8 cellular contexts compared by ENCODE assay signal in the genomic region with DNA sequence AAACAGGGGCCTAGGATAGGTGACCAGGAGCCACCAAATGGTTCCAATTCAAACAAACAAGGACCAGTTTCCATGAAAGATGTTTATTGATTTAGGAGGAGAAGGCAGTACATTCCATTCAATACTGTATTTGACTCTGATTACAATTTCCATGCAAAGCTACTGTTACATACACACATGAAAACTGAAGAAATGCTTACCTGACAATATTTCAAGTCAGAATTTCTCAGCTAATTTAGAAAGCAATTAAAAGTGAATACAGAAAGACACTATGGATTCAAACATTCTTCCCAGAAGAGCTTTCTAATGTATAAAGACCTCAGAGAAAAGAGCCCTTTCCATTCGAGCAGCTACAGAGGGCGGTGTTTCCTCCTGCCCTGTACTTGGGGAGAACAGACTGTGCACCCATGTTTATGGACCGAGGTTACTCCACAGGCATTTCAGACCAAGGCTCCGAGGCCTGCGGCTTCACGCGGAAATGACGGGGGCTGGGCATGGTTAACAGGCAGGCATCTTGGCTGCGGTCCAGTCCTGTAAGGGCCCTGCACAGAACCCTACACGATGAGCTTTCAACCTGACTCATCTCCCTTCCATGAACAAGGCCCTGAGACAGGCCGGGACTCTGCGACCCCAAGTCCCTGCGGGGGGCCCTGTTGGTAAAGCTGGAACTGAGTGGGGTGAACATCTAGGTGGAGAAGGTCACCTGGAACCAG. TPM values are rescaled to one million over a fixed set of nuclear protein-coding genes. Genes with fewer than 3 reads are reported as not detected.
A peak's percentile ranks its signal among the peaks of the same experiment; 100 is the strongest.
DNase-seq lines count a peak whose midpoint lies in the region; ATAC-seq and TF ChIP-seq lines count a peak whose summit lies in the region.

No MANE protein-coding gene starts in this region.

- H3K27me3 ChIP-seq in left lung = no peaks in the 10 kb centered on the region
- no peaks in the 10 kb centered on the region for H3K27me3 ChIP-seq in esophagus squamous epithelium
- no peaks in the 10 kb centered on the region for H3K27me3 ChIP-seq in WERI-Rb-1 (ENCODE audit: insufficient read depth, low read depth, severe bottlenecking)

- H3K36me3 Mint-ChIP-seq in activated naive CD8-positive, alpha-beta T cell treated with anti-CD3 and anti-CD28 coated beads for 36 hours = peaks cover 17% of the 10 kb centered on the region

- peaks cover 20% of the 10 kb centered on the region for H3K4me1 Mint-ChIP-seq in activated naive CD8-positive, alpha-beta T cell treated with anti-CD3 and anti-CD28 coated beads for 36 hours

- ATAC-seq in left lung = peak; percentile 47
- no peak for ATAC-seq in HG03442 (IDR thresholded peaks at IDR 0.05; ENCODE audit: unreplicated experiment)

- H3K27ac Mint-ChIP-seq in activated naive CD8-positive, alpha-beta T cell treated with anti-CD3 and anti-CD28 coated beads for 36 hours = peak overlapping the region; percentile 6

- H3K9me3 ChIP-seq in left lung (no peaks in the 10 kb centered on the region), esophagus squamous epithelium (no peaks in the 10 kb centered on the region), WERI-Rb-1 (ENCODE audit: severe bottlenecking) (no peaks in the 10 kb centered on the region)

- no peak for TF ChIP-seq POLR2A in esophagus squamous epithelium (IDR thresholded peaks at IDR 0.05)

- H3K4me1 ChIP-seq in left lung (no peaks in the 10 kb centered on the region), esophagus squamous epithelium (peaks cover 0 to 8% (median 0%) of the 10 kb centered on the region in 3 donors)

- no peak overlapping the region for H3K27ac ChIP-seq in left lung
- H3K27ac ChIP-seq in esophagus squamous epithelium = peak overlapping the region in 1 of 4 donors; percentile 26
- H3K27ac ChIP-seq in WERI-Rb-1 = no peak overlapping the region

- DNase-seq in GDM1 (lab: John Stamatoyannopoulos, UW) (peak; percentile 85), NCI-H345 (lab: John Stamatoyannopoulos, UW) (peak; percentile 87), left lung (no peak), esophagus squamous epithelium (lab: John Stamatoyannopoulos, UW) (no peak), WERI-Rb-1 (no peak), OCI-M2 (lab: John Stamatoyannopoulos, UW; ENCODE audit: unreplicated experiment) (no peak)
- DNase-seq in activated naive CD8-positive, alpha-beta T cell treated with anti-CD3 and anti-CD28 coated beads for 36 hours = peak; percentile 46

- no peaks in the 10 kb centered on the region for H3K27me3 Mint-ChIP-seq in activated naive CD8-positive, alpha-beta T cell treated with anti-CD3 and anti-CD28 coated beads for 36 hours

- WGBS in esophagus squamous epithelium, 2 donors = 47 to 60% methylated on average over 5 to 10 of the region's 13 CpGs

- no peak for TF ChIP-seq CTCF in left lung (IDR thresholded peaks at IDR 0.05)
- TF ChIP-seq CTCF in esophagus squamous epithelium (IDR thresholded peaks at IDR 0.05) = no peak
- no peak for TF ChIP-seq CTCF in WERI-Rb-1 (IDR thresholded peaks at IDR 0.05; ENCODE audit: low read depth, low read length)

- intact Hi-C loops in left lung (cut with DNase I) (no loop called here), esophagus squamous epithelium (cut with DNase I) (no loop called here)

- H3K9me3 Mint-ChIP-seq in activated naive CD8-positive, alpha-beta T cell treated with anti-CD3 and anti-CD28 coated beads for 36 hours = no peaks in the 10 kb centered on the region

- H3K36me3 ChIP-seq in left lung (peaks cover 0 to 74% of the 10 kb centered on the region in 2 donors), esophagus squamous epithelium (peaks cover 42 to 73% (median 48%) of the 10 kb centered on the region in 3 donors), WERI-Rb-1 (peaks cover 63% of the 10 kb centered on the region)

- H3K4me3 Mint-ChIP-seq in activated naive CD8-positive, alpha-beta T cell treated with anti-CD3 and anti-CD28 coated beads for 36 hours = no peak overlapping the region

- no peak overlapping the region for H3K4me3 ChIP-seq in left lung
- H3K4me3 ChIP-seq in esophagus squamous epithelium = no peak overlapping the region
- no peak overlapping the region for H3K4me3 ChIP-seq in WERI-Rb-1 (ENCODE audit: low read depth, low read length)

RNA-seq across cellular contexts. Expression of a gene that starts 25.7 kb away (rescaled TPM):
- total RNA-seq in activated naive CD8-positive, alpha-beta T cell treated with anti-CD3 and anti-CD28 coated beads for 36 hours = 1 to 10 TPM; 5.4 to 5.8 TPM
- total RNA-seq in left lung = 1 to 10 TPM; 7.4 to 8.5 TPM
- total RNA-seq in esophagus squamous epithelium = 1 to 10 TPM; 5.2 to 8.4 (median 7.2) TPM

RNA-seq across cellular contexts. Expression of a gene that starts 39.0 kb away (rescaled TPM):
- total RNA-seq in activated naive CD8-positive, alpha-beta T cell treated with anti-CD3 and anti-CD28 coated beads for 36 hours = 10 to 100 TPM; 46.3 to 47.2 TPM
- total RNA-seq in left lung (10 to 100 TPM; 38.1 to 45.7 TPM), esophagus squamous epithelium (10 to 100 TPM; 27.6 to 57.8 (median 36.7) TPM)

RNA-seq across cellular contexts. Expression of a gene that starts 50.6 kb away (rescaled TPM):
- 10 to 100 TPM; 47.6 to 48.5 TPM for total RNA-seq in activated naive CD8-positive, alpha-beta T cell treated with anti-CD3 and anti-CD28 coated beads for 36 hours
- total RNA-seq in left lung (10 to 100 TPM; 24.5 to 25.4 TPM), esophagus squamous epithelium (10 to 100 TPM; 41.0 to 51.2 (median 44.1) TPM)

Comparison
In these comparisons a context has a peak if more than half of its experiments do, and no peak if none do; other contexts are left out.
1. DNase-seq: peak in GDM1 (single experiment), NCI-H345 (single experiment) and activated naive CD8-positive, alpha-beta T cell treated with anti-CD3 and anti-CD28 coated beads for 36 hours (single experiment); none in left lung (0 of 2), esophagus squamous epithelium (single experiment), WERI-Rb-1 (single experiment) and OCI-M2 (single experiment).